ENCODE assay signal across 18 cellular contexts in genomic region chr10:35394934-35395333, GRCh38. TPM values are rescaled to one million over a fixed set of nuclear protein-coding genes. Genes with fewer than 3 reads are reported as not detected.
DNase-seq lines count a peak whose midpoint lies in the region; ATAC-seq, FAIRE-seq and TF ChIP-seq lines count a peak whose summit lies in the region.
"Had no signal": no experiment of that assay in that cellular context is flagged by ENCODE, and none has a peak within 500 bp of the region (broad histone marks: within the 10 kb centered on the region; RNA-seq: fewer than 3 reads in every experiment).

No MANE protein-coding gene starts in this region.

- peaks cover 17% of the 10 kb centered on the region for H3K9me3 ChIP-seq in PC-3 (ENCODE audit: low read length)

- H3K27me3 ChIP-seq in PC-3 (ENCODE audit: low read length) (no peaks in the 10 kb centered on the region), bronchial epithelial cell (ENCODE audit: control insufficient read depth, insufficient read depth, low read length) (no peaks in the 10 kb centered on the region)
- H3K27me3 ChIP-seq: MG63 had no signal

- no peak overlapping the region for H3K27ac ChIP-seq in PC-3 (ENCODE audit: low read length)

- H3K4me3 Mint-ChIP-seq in stimulated activated naive B cell treated with anti-CD40 and anti-IgM and Interleukin-4, amounts not matched to agents 10 μg/mL and 1 μg/mL and 100 μg/mL, for 72 hours, result no peak overlapping the region
- H3K4me3 Mint-ChIP-seq: B cell, HFFc6 had no signal

- no peaks in the 10 kb centered on the region; the same call in 1 of the 2 replicates for H3K4me1 ChIP-seq in PC-3 (ENCODE audit: insufficient read depth, low read length)

- CTCF ChIA-PET in PC-3 (lab: Charles Lee), result no interaction called here

- no peak overlapping the region for H3K4me2 ChIP-seq in PC-3 (ENCODE audit: low read length)

- peaks cover 7 to 19% of the 10 kb centered on the region in 2 donors for H3K36me3 Mint-ChIP-seq in stimulated activated naive B cell treated with anti-CD40 and anti-IgM and Interleukin-4, amounts not matched to agents 10 μg/mL and 1 μg/mL and 100 μg/mL, for 72 hours

- BruUV-seq in PC-3 (replicated peaks; lab: Mats Ljungman, UMichigan), result no TSS peak

- no peaks in the 10 kb centered on the region for H3F3A ChIP-seq in PC-3 (ENCODE audit: low read length, unreplicated experiment)

- peaks cover 61% of the 10 kb centered on the region for H4K20me1 ChIP-seq in PC-3 (ENCODE audit: low read length)

- H3K9me2 ChIP-seq in PC-3 (replicated peaks; ENCODE audit: low read length), result no peaks in the 10 kb centered on the region

- TF ChIP-seq CTCF in PC-3 (conservative IDR thresholded peaks at IDR 0.05; ENCODE audit: low read depth, low read length) (no peak), bronchial epithelial cell (IDR thresholded peaks at IDR 0.05; ENCODE audit: insufficient read depth, low read length, severe bottlenecking) (no peak)

- no peak overlapping the region for H2AFZ ChIP-seq in PC-3 (ENCODE audit: low read length)

- peaks cover 66 to 75% of the 10 kb centered on the region in 2 donors for H3K4me1 Mint-ChIP-seq in stimulated activated naive B cell treated with anti-CD40 and anti-IgM and Interleukin-4, amounts not matched to agents 10 μg/mL and 1 μg/mL and 100 μg/mL, for 72 hours

- no peak overlapping the region for H3K4me3 ChIP-seq in PC-3 (ENCODE audit: low read length)
- H3K4me3 ChIP-seq in bronchial epithelial cell (ENCODE audit: low read depth, low read length), result no peak overlapping the region
- H3K4me3 ChIP-seq: MG63 had no signal

- H3K36me3 ChIP-seq in PC-3 (ENCODE audit: low read depth, low read length) (peaks cover 19% of the 10 kb centered on the region), bronchial epithelial cell (ENCODE audit: control insufficient read depth, insufficient read depth, low read length) (no peaks in the 10 kb centered on the region)
- H3K36me3 ChIP-seq: MG63 had no signal

- peaks cover 4 to 6% of the 10 kb centered on the region in 2 donors for H3K9me3 Mint-ChIP-seq in stimulated activated naive B cell treated with anti-CD40 and anti-IgM and Interleukin-4, amounts not matched to agents 10 μg/mL and 1 μg/mL and 100 μg/mL, for 72 hours

- FAIRE-seq in bronchial epithelial cell (lab: Jason Lieb, UNC), result no peak
- FAIRE-seq: D721Med had no signal

- POLR2A ChIA-PET in PC-3 (lab: Charles Lee; ENCODE audit: unreplicated experiment), result interaction anchor here (0.6 kb wide), 1 partner anchor 29 kb away, joined by 3 read pairs; no protein-coding TSS in a partner anchor

- ATAC-seq in PC-3 (peak; percentile 36; the same call in 1 of the 2 replicates), HG02973 (IDR thresholded peaks at IDR 0.05; ENCODE audit: unreplicated experiment) (no peak), GM18867 (IDR thresholded peaks at IDR 0.05; ENCODE audit: unreplicated experiment) (no peak)
- no peak for ATAC-seq in stimulated activated naive B cell treated with anti-CD40 and anti-IgM and Interleukin-4, amounts not matched to agents 10 μg/mL and 1 μg/mL and 100 μg/mL, for 72 hours (replicated peaks)

- peaks cover 100% of the 10 kb centered on the region for H3K79me2 ChIP-seq in PC-3 (ENCODE audit: low read length)

- H3K27ac Mint-ChIP-seq in stimulated activated naive B cell treated with anti-CD40 and anti-IgM and Interleukin-4, amounts not matched to agents 10 μg/mL and 1 μg/mL and 100 μg/mL, for 72 hours, result peak overlapping the region; percentile 31
- H3K27ac Mint-ChIP-seq: B cell, HFFc6 had no signal

- intact Hi-C loops in PC-3 (cut with micrococcal nuclease), result no loop called here

- no peak overlapping the region for H3K9ac ChIP-seq in PC-3 (ENCODE audit: low read length)

- H3K27me3 Mint-ChIP-seq in stimulated activated naive B cell treated with anti-CD40 and anti-IgM and Interleukin-4, amounts not matched to agents 10 μg/mL and 1 μg/mL and 100 μg/mL, for 72 hours, result no peaks in the 10 kb centered on the region
- H3K27me3 Mint-ChIP-seq: B cell; CD4-positive, alpha-beta memory T cell had no signal

- DNase-seq in PC-3 (peak; percentile 58), bronchial epithelial cell (ENCODE audit: low read depth) (peak; percentile 48), kidney tubule cell (ENCODE audit: low spot score) (peak; percentile 38), GM19240 (ENCODE audit: insufficient read length, low spot score) (no peak), NCI-H1417 (lab: John Stamatoyannopoulos, UW) (no peak)
- no peak for DNase-seq in stimulated activated naive B cell treated with anti-CD40 and anti-IgM and Interleukin-4, amounts not matched to agents 10 μg/mL and 1 μg/mL and 100 μg/mL, for 72 hours
- DNase-seq: CD4-positive, alpha-beta memory T cell; GF-D8; GOT3; HFFc6; MG63; NCI-H1105 treated with DMSO at 0.1 percent for 48 hours; NCI-H187 treated with DMSO at 0.1 percent for 48 hours; NCI-H2171 had no signal

RNA-seq across cellular contexts. Expression of gene CCNY, which starts 58.6 kb away (rescaled TPM):
- total RNA-seq in PC-3 (2014; rRNA removed) (145 and 146 TPM in 2 replicates), bronchial epithelial cell (66.3 and 80.6 TPM in 2 replicates)

Comparison
In these comparisons a context has a peak if more than half of its experiments do, and no peak if none do; other contexts are left out.
1. DNase-seq: peak in PC-3 (single experiment), bronchial epithelial cell (single experiment) and kidney tubule cell (single experiment); none in stimulated activated naive B cell treated with anti-CD40 and anti-IgM and Interleukin-4, amounts not matched to agents 10 μg/mL and 1 μg/mL and 100 μg/mL, for 72 hours (single experiment), GM19240 (single experiment) and NCI-H1417 (0 of 3).